32 cellular contexts compared by ENCODE assay signal in genomic region chr14:63050694-63051093, GRCh38. TPM values are rescaled to one million over a fixed set of nuclear protein-coding genes. Genes with fewer than 3 reads are reported as not detected.
"Had no signal": no experiment of that assay in that cellular context is flagged by ENCODE, and none has a peak within 500 bp of the region (broad histone marks: within the 10 kb centered on the region; RNA-seq: fewer than 3 reads in every experiment).

No MANE protein-coding gene starts in this region.

- H3K4me2 ChIP-seq: PC-9 had no signal

- H2AFZ ChIP-seq: PC-9 had no signal

- H3K27ac ChIP-seq: PC-9, RWPE1, SJCRH30, SK-N-MC had no signal

- H3K36me3 ChIP-seq: MG63, SJCRH30 had no signal

- H3K27me3 ChIP-seq: SJCRH30 had no signal

- H3K9me3 Mint-ChIP-seq: T-cell had no signal

- H3K36me3 Mint-ChIP-seq: T-cell had no signal

- H3K4me1 ChIP-seq: SJCRH30 had no signal

- H3K27ac Mint-ChIP-seq: T-cell had no signal

- H3K4me3 ChIP-seq: MG63, PC-9, SJCRH30, SK-N-MC had no signal

- ATAC-seq: Panc1, Right ventricle myocardium inferior, SK-N-SH treated with all-trans-retinoic acid at 6 μM for 48 hours, T-cell had no signal

- FAIRE-seq: RCC 7860 had no signal

- H3K4me3 Mint-ChIP-seq: T-cell had no signal

- DNase-seq: Kasumi-1, MG63, MV-4-11, NCI-H1092, NCI-H1105, NCI-H1417 treated with DMSO at 0.1 percent for 48 hours, NCI-H1436 treated with DMSO at 0.1 percent for 48 hours, NCI-H1694 treated with DMSO at 0.1 percent for 48 hours, NCI-H187 treated with DMSO at 0.1 percent for 48 hours, NCI-H2029, NCI-H2081, NCI-H2171 treated with DMSO at 0.1 percent for 48 hours, NCI-H2227 treated with DMSO at 0.1 percent for 48 hours, NCI-H446 treated with DMSO at 0.1 percent for 48 hours, NCI-H510A, NCI-H524, NCI-H526, NCI-H69, NCI-H748 treated with DMSO at 0.1 percent for 48 hours, NCI-H82, PC-9, SHP77, SIG-M5, SJCRH30, T-cell had no signal

RNA-seq across cellular contexts. Expression of gene KCNH5, which starts 5.4 kb away (rescaled TPM):
- total RNA-seq: OCI-LY7, Right ventricle myocardium inferior, SJCRH30, T-cell had no signal
